23 cellular contexts compared by ENCODE assay signal in genomic region chr3:100333051-100333450, GRCh38.
"Had no signal": no experiment of that assay in that cellular context is flagged by ENCODE, and none has a peak within 500 bp of the region (broad histone marks: within the 10 kb centered on the region; RNA-seq: fewer than 3 reads in every experiment).

No MANE protein-coding gene starts in this region.

- H3K27ac ChIP-seq: heart left ventricle, lower lobe of right lung, pancreas, stomach, suprapubic skin, tibial nerve, vagina had no signal

- DNase-seq: activated CD4-positive, alpha-beta T cell treated with anti-CD3 and anti-CD28 coated beads for 1 hour; activated CD4-positive, alpha-beta T cell treated with anti-CD3 and anti-CD28 coated beads, Interleukin-2, amount 50 U/mL, for 1 hour; activated CD8-positive, alpha-beta T cell treated with anti-CD3 and anti-CD28 coated beads, Interleukin-2, amount 10 ng/mL, durations not matched to agents 7 days and 5 days; activated gamma-delta T cell treated with Interleukin-2 at 50 U/mL for 16 hours; cortex of kidney; heart left ventricle; left colon; lower lobe of right lung; naive thymus-derived CD8-positive, alpha-beta T cell; pancreas; right cardiac atrium; stimulated activated CD4-positive, alpha-beta T cell treated with anti-CD3 and anti-CD28 coated beads, Interleukin-12 subunit alpha, Interleukin-12 subunit beta, amount 100 ng/mL, for 4 hours; stimulated activated CD4-positive, alpha-beta T cell treated with anti-CD3 and anti-CD28 coated beads, Interleukin-4, amount 100 ng/mL, for 4 hours; stomach; T-cell had no signal

- H3K27me3 Mint-ChIP-seq: activated naive CD4-positive, alpha-beta T cell treated with anti-CD3 and anti-CD28 coated beads, Interleukin-2, amount 50 U/mL, for 24 hours; naive thymus-derived CD8-positive, alpha-beta T cell; T-cell had no signal

- H3K4me3 ChIP-seq: heart left ventricle, lower lobe of right lung, pancreas, stomach, suprapubic skin, tibial nerve, vagina had no signal

- H3K4me3 Mint-ChIP-seq: activated CD8-positive, alpha-beta T cell treated with anti-CD3 and anti-CD28 coated beads, Interleukin-2, amount 10 ng/mL, durations not matched to agents 7 days and 5 days; activated T-helper 1 cell treated with anti-CD3 and anti-CD28 coated beads, Interleukin-12 subunit alpha, Interleukin-12 subunit beta, Interleukin-2, Interleukin-4 antibody, amounts not matched to agents 30 ng/mL and 10 ng/mL and 1 ng/mL, durations not matched to agents 14 hours and 24 hours and 36 hours had no signal

- H3K36me3 Mint-ChIP-seq: activated naive CD4-positive, alpha-beta T cell treated with anti-CD3 and anti-CD28 coated beads, Interleukin-2, amount 50 U/mL, for 24 hours; naive thymus-derived CD8-positive, alpha-beta T cell; T-cell had no signal

- H3K27ac Mint-ChIP-seq: activated CD8-positive, alpha-beta T cell treated with anti-CD3 and anti-CD28 coated beads, Interleukin-2, amount 10 ng/mL, durations not matched to agents 7 days and 5 days; activated naive CD4-positive, alpha-beta T cell treated with anti-CD3 and anti-CD28 coated beads, Interleukin-2, amount 50 U/mL, for 24 hours; activated T-helper 1 cell treated with anti-CD3 and anti-CD28 coated beads, Interleukin-12 subunit alpha, Interleukin-12 subunit beta, Interleukin-2, Interleukin-4 antibody, amounts not matched to agents 30 ng/mL and 10 ng/mL and 1 ng/mL, durations not matched to agents 14 hours and 24 hours and 36 hours; T-cell had no signal

- H3K36me3 ChIP-seq: heart left ventricle, lower lobe of right lung, pancreas, suprapubic skin, vagina had no signal

- H3K9me3 ChIP-seq: heart left ventricle, lower lobe of right lung, pancreas, stomach, suprapubic skin, tibial nerve, vagina had no signal

- FAIRE-seq: astrocyte, endometrium, keratinocyte, pancreas had no signal

- H3K27me3 ChIP-seq: heart left ventricle, pancreas, stomach, suprapubic skin, tibial nerve, vagina had no signal

- H3K9me3 Mint-ChIP-seq: activated naive CD4-positive, alpha-beta T cell treated with anti-CD3 and anti-CD28 coated beads, Interleukin-2, amount 50 U/mL, for 24 hours; activated T-helper 1 cell treated with anti-CD3 and anti-CD28 coated beads, Interleukin-12 subunit alpha, Interleukin-12 subunit beta, Interleukin-2, Interleukin-4 antibody, amounts not matched to agents 30 ng/mL and 10 ng/mL and 1 ng/mL, durations not matched to agents 14 hours and 24 hours and 36 hours; naive thymus-derived CD8-positive, alpha-beta T cell; T-cell had no signal

- ATAC-seq: activated CD8-positive, alpha-beta T cell treated with anti-CD3 and anti-CD28 coated beads, Interleukin-2, amount 10 ng/mL, durations not matched to agents 7 days and 5 days; heart left ventricle; left colon; lower lobe of right lung; naive thymus-derived CD8-positive, alpha-beta T cell; pancreas; right cardiac atrium; T-cell had no signal
